17 cellular contexts compared by ENCODE assay signal in genomic region chr9:129311638-129312037, GRCh38.
"Had no signal": no experiment of that assay in that cellular context is flagged by ENCODE, and none has a peak within 500 bp of the region (broad histone marks: within the 10 kb centered on the region; RNA-seq: fewer than 3 reads in every experiment).

No MANE protein-coding gene starts in this region.

- H3K36me3 ChIP-seq: breast epithelium, esophagus muscularis mucosa, left lung, tibial nerve had no signal

- ATAC-seq: activated CD4-positive, CD25-positive, alpha-beta regulatory T cell treated with anti-CD3 and anti-CD28 coated beads, Interleukin-2, amount 50 U/mL, for 24 hours; left lung had no signal

- H3K4me1 ChIP-seq: breast epithelium had no signal

- DNase-seq: activated CD8-positive, alpha-beta memory T cell treated with anti-CD3 and anti-CD28 coated beads, Interleukin-2, amount 50 U/mL, for 4 hours; anterior cingulate cortex; glutamatergic neuron; stimulated activated CD4-positive, alpha-beta T cell treated with anti-CD3 and anti-CD28 coated beads, Interleukin-15, amount 100 ng/mL, for 24 hours; stimulated activated CD4-positive, alpha-beta T cell treated with anti-CD3 and anti-CD28 coated beads, Interleukin-4, amount 100 ng/mL, for 24 hours; T-helper 2 cell had no signal

- H3K4me1 Mint-ChIP-seq: memory B cell had no signal

- H3K4me3 Mint-ChIP-seq: activated naive CD8-positive, alpha-beta T cell; activated T-helper 1 cell treated with anti-CD3 and anti-CD28 coated beads, Interleukin-12 subunit alpha, Interleukin-12 subunit beta, Interleukin-2, Interleukin-4 antibody, amounts not matched to agents 30 ng/mL and 10 ng/mL and 1 ng/mL, durations not matched to agents 14 hours and 24 hours and 36 hours; memory B cell; nephron had no signal

- H3K4me3 ChIP-seq: breast epithelium, dorsolateral prefrontal cortex, esophagus muscularis mucosa, left lung, tibial nerve had no signal

- H3K36me3 Mint-ChIP-seq: activated naive CD8-positive, alpha-beta T cell had no signal

- H3K27ac Mint-ChIP-seq: activated naive CD8-positive, alpha-beta T cell; activated T-helper 1 cell treated with anti-CD3 and anti-CD28 coated beads, Interleukin-12 subunit alpha, Interleukin-12 subunit beta, Interleukin-2, Interleukin-4 antibody, amounts not matched to agents 30 ng/mL and 10 ng/mL and 1 ng/mL, durations not matched to agents 14 hours and 24 hours and 36 hours; memory B cell had no signal

- H3K27ac ChIP-seq: breast epithelium, dorsolateral prefrontal cortex, esophagus muscularis mucosa, left lung, tibial nerve had no signal

- FAIRE-seq: TTC549 had no signal

- H3K9me3 Mint-ChIP-seq: activated T-helper 1 cell treated with anti-CD3 and anti-CD28 coated beads, Interleukin-12 subunit alpha, Interleukin-12 subunit beta, Interleukin-2, Interleukin-4 antibody, amounts not matched to agents 30 ng/mL and 10 ng/mL and 1 ng/mL, durations not matched to agents 14 hours and 24 hours and 36 hours had no signal

- H3K27me3 Mint-ChIP-seq: activated naive CD8-positive, alpha-beta T cell had no signal

- H3K27me3 ChIP-seq: breast epithelium, dorsolateral prefrontal cortex, esophagus muscularis mucosa, left lung, tibial nerve had no signal

- H3K9me3 ChIP-seq: breast epithelium, esophagus muscularis mucosa, left lung, tibial nerve had no signal
